Comparison of ENCODE assay signal across 14 cellular contexts in the genomic region with DNA sequence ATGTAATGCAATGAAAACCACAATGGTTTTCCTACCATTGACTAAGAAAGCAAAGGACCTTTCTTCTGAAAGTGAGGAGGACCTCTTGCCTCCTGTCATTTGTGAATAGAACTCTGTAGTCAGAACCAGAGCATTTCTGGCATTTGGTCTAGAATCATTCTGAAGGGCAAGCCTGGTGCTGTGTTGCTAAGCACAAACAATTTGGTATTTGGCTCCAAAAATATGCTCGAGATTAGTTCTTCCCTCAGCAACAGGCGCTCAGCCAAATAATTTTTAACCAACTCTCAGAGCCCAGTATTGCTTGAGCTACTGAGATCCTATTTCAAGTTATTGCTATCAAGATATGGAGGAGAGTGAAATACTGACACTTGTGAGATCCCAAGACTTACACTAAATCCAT.
A peak's percentile ranks its signal among the peaks of the same experiment; 100 is the strongest.
DNase-seq lines count a peak whose midpoint lies in the region; ATAC-seq, FAIRE-seq and TF ChIP-seq lines count a peak whose summit lies in the region.
"Had no signal": no experiment of that assay in that cellular context is flagged by ENCODE, and none has a peak within 500 bp of the region (broad histone marks: within the 10 kb centered on the region; RNA-seq: fewer than 3 reads in every experiment).

No MANE protein-coding gene starts in this region.

- H3F3A ChIP-seq in neural progenitor cell (ENCODE audit: low read depth): no peaks in the 10 kb centered on the region

- peaks cover 2% of the 10 kb centered on the region for H3K27me3 Mint-ChIP-seq in neural progenitor cell (ENCODE audit: insufficient read depth, low read depth)
- H3K27me3 Mint-ChIP-seq: B cell had no signal

- no peak for ATAC-seq in HG03342 (IDR thresholded peaks at IDR 0.05; ENCODE audit: unreplicated experiment)
- ATAC-seq in GM21717 (IDR thresholded peaks at IDR 0.05; ENCODE audit: unreplicated experiment): no peak
- ATAC-seq: GM12878 had no signal

- no peak for TF ChIP-seq CTCF in keratinocyte (optimal IDR thresholded peaks at IDR 0.05 in 1 of 3, IDR thresholded peaks at IDR 0.05 in 1 of 3, conservative IDR thresholded peaks at IDR 0.05 in 1 of 3; ENCODE audit: extremely low read depth in 1 of 3, insufficient read depth in 2 of 3, low read length in 3 of 3)
- no peak for TF ChIP-seq CTCF in neural progenitor cell (IDR thresholded peaks at IDR 0.05)

- no peaks in the 10 kb centered on the region for H3K9me3 Mint-ChIP-seq in neural progenitor cell
- H3K9me3 Mint-ChIP-seq: T-helper 1 cell treated with Interleukin-12 subunit alpha and Interleukin-12 subunit beta and Interleukin-4 antibody, amounts not matched to agents 30 μg/mL and 1 μg/mL, for 36 hours had no signal

- H2AFZ ChIP-seq in keratinocyte (ENCODE audit: control insufficient read depth, low read length) (no peak overlapping the region), neural progenitor cell (replicated peaks) (no peak overlapping the region)

- H3K79me2 ChIP-seq in keratinocyte (ENCODE audit: control insufficient read depth, insufficient read depth, low read length) (no peaks in the 10 kb centered on the region), neural progenitor cell (ENCODE audit: low read depth) (no peaks in the 10 kb centered on the region)

- H3K4me3 ChIP-seq in keratinocyte (ENCODE audit: control insufficient read depth in 2 of 3, extremely low read depth in 1 of 3, insufficient read depth in 2 of 3, low read depth in 1 of 3, low read length in 3 of 3): no peak overlapping the region
- no peak overlapping the region for H3K4me3 ChIP-seq in neural progenitor cell
- H3K4me3 ChIP-seq: GM12878 had no signal

- dilution Hi-C loops in keratinocyte (cut with MboI; ENCODE audit: extremely low pct_ligation_motif_present, low sequenced_read_pairs): no loop called here

- no peaks in the 10 kb centered on the region for H3K9me1 ChIP-seq in keratinocyte (ENCODE audit: control insufficient read depth, extremely low read depth, insufficient read depth, low read length)

- no peak overlapping the region for H3K27ac Mint-ChIP-seq in neural progenitor cell
- H3K27ac Mint-ChIP-seq: B cell; T-helper 1 cell treated with Interleukin-12 subunit alpha and Interleukin-12 subunit beta and Interleukin-4 antibody, amounts not matched to agents 30 μg/mL and 1 μg/mL, for 36 hours had no signal

- no peak overlapping the region for H3K4me3 Mint-ChIP-seq in neural progenitor cell
- H3K4me3 Mint-ChIP-seq: B cell; T-helper 1 cell treated with Interleukin-12 subunit alpha and Interleukin-12 subunit beta and Interleukin-4 antibody, amounts not matched to agents 30 μg/mL and 1 μg/mL, for 36 hours had no signal

- FAIRE-seq in keratinocyte (lab: Jason Lieb, UNC): peak; percentile 84
- FAIRE-seq: GM12878, H54 had no signal

- peaks cover 4% of the 10 kb centered on the region for H3K36me3 Mint-ChIP-seq in neural progenitor cell

- H3K4me1 ChIP-seq in keratinocyte (ENCODE audit: control insufficient read depth, extremely low read depth, insufficient read depth, low read length): no peaks in the 10 kb centered on the region
- no peaks in the 10 kb centered on the region for H3K4me1 ChIP-seq in neural progenitor cell

- H3K36me3 ChIP-seq in keratinocyte (ENCODE audit: control insufficient read depth in 2 of 2, extremely low read depth in 1 of 2, insufficient read depth in 2 of 2, low read length in 2 of 2) (no peaks in the 10 kb centered on the region), neural progenitor cell (no peaks in the 10 kb centered on the region)

- H3K9me3 ChIP-seq in keratinocyte (ENCODE audit: control insufficient read depth, low read depth, low read length) (no peaks in the 10 kb centered on the region), neural progenitor cell (ENCODE audit: low read depth) (no peaks in the 10 kb centered on the region)

- H3K9ac ChIP-seq in keratinocyte (ENCODE audit: control insufficient read depth, extremely low read depth, insufficient read depth, low read length) (no peak overlapping the region), neural progenitor cell (no peak overlapping the region)

- H3K27ac ChIP-seq in keratinocyte (ENCODE audit: control insufficient read depth, insufficient read depth, low read length) (no peak overlapping the region), neural progenitor cell (no peak overlapping the region)

- in situ Hi-C loops in ACHN (cut with HindIII; ENCODE audit: low pct_ligation_motif_present, low pct_unique_long_range_greater_than_20kb, low sequenced_read_pairs): no loop called here

- peak overlapping the region; percentile 35 for H3K4me2 ChIP-seq in keratinocyte (ENCODE audit: control insufficient read depth, extremely low read depth, insufficient read depth, low read depth, low read length)
- H3K4me2 ChIP-seq in neural progenitor cell: no peak overlapping the region

- DNase-seq in ACHN: peak; percentile 2
- DNase-seq in LHCN-M2 (ENCODE audit: low read depth): peak; percentile 82
- peak; percentile 97 for DNase-seq in cerebellar cortex (ENCODE audit: low spot score)
- DNase-seq in keratinocyte (ENCODE audit: low read depth, low spot score): no peak
- no peak for DNase-seq in activated gamma-delta T cell (lab: John Stamatoyannopoulos, UW)
- DNase-seq in neural progenitor cell (ENCODE audit: low spot score): no peak
- DNase-seq: posterior cingulate gyrus; stimulated activated CD8-positive, alpha-beta memory T cell treated with anti-CD3 and anti-CD28 coated beads, Interleukin-4, amount 100 ng/mL, for 48 hours had no signal

- H3K27me3 ChIP-seq in keratinocyte (ENCODE audit: control insufficient read depth, extremely low read depth, insufficient read depth, low read length) (no peaks in the 10 kb centered on the region), neural progenitor cell (no peaks in the 10 kb centered on the region)

- H4K20me1 ChIP-seq in keratinocyte (ENCODE audit: control insufficient read depth, extremely low read depth, insufficient read depth, low read length) (no peaks in the 10 kb centered on the region), neural progenitor cell (ENCODE audit: low read depth) (no peaks in the 10 kb centered on the region)

- peaks cover 16% of the 10 kb centered on the region for H3K4me1 Mint-ChIP-seq in neural progenitor cell
- H3K4me1 Mint-ChIP-seq: B cell had no signal

Comparison
In these comparisons a context has a peak if more than half of its experiments do, and no peak if none do; other contexts are left out.
1. DNase-seq: peak in ACHN (single experiment), LHCN-M2 (single experiment) and cerebellar cortex (single experiment); none in keratinocyte (single experiment), activated gamma-delta T cell (single experiment) and neural progenitor cell (single experiment).